17 cellular contexts compared by ENCODE assay signal in the genomic region with DNA sequence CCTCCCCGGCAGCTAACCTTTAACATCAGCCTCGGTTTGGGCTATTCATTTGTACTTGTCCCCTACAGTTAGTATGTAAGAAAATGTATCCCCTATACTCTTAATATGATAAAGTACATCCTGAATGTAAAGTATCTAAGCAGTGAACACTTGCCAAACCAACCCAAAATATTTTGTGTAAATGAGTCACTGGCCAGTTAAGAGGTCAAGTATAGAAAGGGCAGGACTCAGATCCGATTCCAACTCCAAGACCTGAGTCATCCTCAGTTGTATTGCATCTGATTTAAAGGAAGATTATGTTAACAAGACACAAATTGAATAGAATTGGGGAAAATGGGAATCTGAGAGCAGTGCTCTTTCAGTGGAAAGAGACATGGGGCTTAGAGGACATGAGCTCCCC.
DNase-seq lines count a peak whose midpoint lies in the region; ATAC-seq and TF ChIP-seq lines count a peak whose summit lies in the region.
"Had no signal": no experiment of that assay in that cellular context is flagged by ENCODE, and none has a peak within 500 bp of the region (broad histone marks: within the 10 kb centered on the region; RNA-seq: fewer than 3 reads in every experiment).

No MANE protein-coding gene starts in this region.

- H3K27ac ChIP-seq in IMR-90 (ENCODE audit: insufficient read depth, low read length) (no peak overlapping the region; the same call in 1 of the 2 replicates), adrenal gland (no peak overlapping the region)
- H3K27ac ChIP-seq: upper lobe of left lung had no signal

- TF ChIP-seq POLR2A in IMR-90 (IDR thresholded peaks at IDR 0.05; ENCODE audit: low read depth, low read length) (no peak), adrenal gland (IDR thresholded peaks at IDR 0.05) (no peak)

- intact Hi-C loops in IMR-90 (cut with micrococcal nuclease) (loop anchor here (5.0 kb wide), 2 partner anchors 69 to 109 kb away; no protein-coding TSS in a partner anchor), adrenal gland (cut with DNase I) (loop anchor here (5.0 kb wide), 3 partner anchors 124 to 334 kb away; no protein-coding TSS in a partner anchor)

- H3K18ac ChIP-seq in IMR-90 (ENCODE audit: low read depth, low read length) = peak overlapping the region; percentile 20; the same call in 1 of the 2 replicates

- H2BK5ac ChIP-seq in IMR-90 (ENCODE audit: low read depth, low read length, poor library complexity, severe bottlenecking) = no peak overlapping the region

- peak overlapping the region; percentile 47; the same call in 1 of the 2 replicates for H2BK20ac ChIP-seq in IMR-90 (ENCODE audit: low read depth, low read length)

- TF ChIP-seq CTCF in AG09319 (IDR thresholded peaks at IDR 0.05; ENCODE audit: low read depth, low read length) (no peak), IMR-90 (conservative IDR thresholded peaks at IDR 0.05; ENCODE audit: low read depth, low read length) (no peak), astrocyte of the spinal cord (IDR thresholded peaks at IDR 0.05; ENCODE audit: low read depth, low read length) (no peak), fibroblast of villous mesenchyme (IDR thresholded peaks at IDR 0.05; ENCODE audit: insufficient read depth, low read depth, low read length) (no peak), adrenal gland (IDR thresholded peaks at IDR 0.05) (no peak)

- H4K8ac ChIP-seq in IMR-90 (ENCODE audit: low read depth in 2 of 2, low read length in 2 of 2) = no peak overlapping the region; a peak in 1 of 4 replicates

- H3K23ac ChIP-seq in IMR-90 (ENCODE audit: low read depth, low read length) = no peak overlapping the region

- POLR2A ChIA-PET in IMR-90 (lab: Charles Lee; ENCODE audit: unreplicated experiment) = no interaction called here

- in situ Hi-C loops in IMR-90 (cut with MboI; ENCODE audit: low sequenced_read_pairs) (no loop called here), astrocyte of the spinal cord (cut with HindIII; ENCODE audit: low sequenced_read_pairs) (no loop called here)

- WGBS in IMR-90 (ENCODE audit: extremely low coverage in 2 of 2, insufficient read length in 1 of 2), 2 experiments = no CpG with 5 or more reads among the region's 3 CpGs
- 63 to 70% (median 69%) methylated on average over 3 of the region's 3 CpGs for WGBS in adrenal gland, 4 donors

- no peak overlapping the region for H2BK120ac ChIP-seq in IMR-90 (ENCODE audit: low read depth, low read length)

- 0 out of 2 replicates have a peak overlapping the region, but pooled peaks have one; percentile 13 for H4K91ac ChIP-seq in IMR-90 (ENCODE audit: insufficient read depth, low read depth, low read length)

- H3K9me3 ChIP-seq in IMR-90 (ENCODE audit: control insufficient read depth, insufficient read depth, low read length) (no peaks in the 10 kb centered on the region), adrenal gland (replicated peaks in 1 of 3) (no peaks in the 10 kb centered on the region)
- H3K9me3 ChIP-seq: upper lobe of left lung had no signal

- CTCF ChIA-PET in IMR-90 (lab: Yijun Ruan, JAX) = interaction anchor here (0.9 to 3.9 kb wide), 13 partner anchors 10 to 592 kb away, joined by 3 to 41 read pairs (median 5); no protein-coding TSS in a partner anchor

- H3K79me1 ChIP-seq in IMR-90 (ENCODE audit: low read depth in 1 of 2, low read length in 2 of 2) = no peaks in the 10 kb centered on the region

- no peak overlapping the region for H2AFZ ChIP-seq in IMR-90 (replicated peaks; ENCODE audit: low read length, poor library complexity)

- no peak overlapping the region for H3K9ac ChIP-seq in IMR-90 (ENCODE audit: low read depth, low read length)

- H4K5ac ChIP-seq in IMR-90 (ENCODE audit: low read depth, low read length) = no peak overlapping the region

- H3K4me3 ChIP-seq in IMR-90 (ENCODE audit: insufficient read depth, low read depth, low read length) = no peak overlapping the region
- no peak overlapping the region for H3K4me3 ChIP-seq in astrocyte of the spinal cord (ENCODE audit: low read depth, low read length)
- no peak overlapping the region for H3K4me3 ChIP-seq in fibroblast of villous mesenchyme (ENCODE audit: low read depth, low read length)
- no peak overlapping the region for H3K4me3 ChIP-seq in adrenal gland
- H3K4me3 ChIP-seq: upper lobe of left lung had no signal

- H3K4me2 ChIP-seq in IMR-90 (ENCODE audit: low read depth, low read length) = peak overlapping the region; percentile 59; the same call in 1 of the 2 replicates

- BruUV-seq in IMR-90 (replicated peaks; lab: Mats Ljungman, UMichigan) = no TSS peak

- peaks cover 9% of the 10 kb centered on the region for H3K4me1 ChIP-seq in IMR-90 (ENCODE audit: control insufficient read depth, insufficient read depth, low read length)
- no peaks in the 10 kb centered on the region for H3K4me1 ChIP-seq in adrenal gland (replicated peaks in 1 of 2)

- H3K27me3 ChIP-seq in IMR-90 (ENCODE audit: control insufficient read depth, insufficient read depth, low read length) (no peaks in the 10 kb centered on the region), adrenal gland (no peaks in the 10 kb centered on the region)
- H3K27me3 ChIP-seq: upper lobe of left lung had no signal

- no peak overlapping the region; the same call in 2 of the 3 replicates for H2BK15ac ChIP-seq in IMR-90 (ENCODE audit: low read depth, low read length)

- no peak for TF ChIP-seq RAD21 in IMR-90 (IDR thresholded peaks at IDR 0.05; ENCODE audit: low read length)

- H3K14ac ChIP-seq in IMR-90 (replicated peaks; ENCODE audit: low read depth, low read length) = no peak overlapping the region

- H3K36me3 ChIP-seq in IMR-90 (ENCODE audit: control insufficient read depth, insufficient read depth, low read length) (no peaks in the 10 kb centered on the region), adrenal gland (replicated peaks in 1 of 2) (no peaks in the 10 kb centered on the region)
- H3K36me3 ChIP-seq: upper lobe of left lung had no signal

- H2AK5ac ChIP-seq in IMR-90 (ENCODE audit: low read depth, low read length) = 0 out of 2 replicates have a peak overlapping the region, but pooled peaks have one; percentile 6

- dilution Hi-C loops in IMR-90 (cut with HindIII; ENCODE audit: low sequenced_read_pairs, unreplicated experiment) = no loop called here

- ATAC-seq in IMR-90 (ENCODE audit: low read depth) (peak; percentile 75), GM21717 (IDR thresholded peaks at IDR 0.05; ENCODE audit: unreplicated experiment) (no peak)

- H2AK9ac ChIP-seq in IMR-90 (replicated peaks; ENCODE audit: low read depth, low read length, poor library complexity) = no peak overlapping the region

- H3K9me1 ChIP-seq in IMR-90 (ENCODE audit: insufficient read depth, low read length) = no peaks in the 10 kb centered on the region; the same call in 1 of the 2 replicates

- no peak overlapping the region for H3K56ac ChIP-seq in IMR-90 (ENCODE audit: extremely low read depth, insufficient read depth, low read length)

- DNase-seq in AG09319 (ENCODE audit: extremely low read depth, low read depth) (peak; percentile 37), IMR-90 (peak; percentile 88), astrocyte of the spinal cord (ENCODE audit: low read depth, low spot score) (peak; percentile 73), fibroblast of villous mesenchyme (ENCODE audit: low read depth) (peak; percentile 81), adrenal gland (no peak)
- DNase-seq in stimulated activated naive CD4-positive, alpha-beta T cell (lab: John Stamatoyannopoulos, UW) = no peak
- no peak for DNase-seq in activated CD4-positive, alpha-beta T cell treated with anti-CD3 and anti-CD28 coated beads for 48 hours
- DNase-seq: ACHN; activated naive CD8-positive, alpha-beta T cell treated with anti-CD3 and anti-CD28 coated beads for 36 hours; COR-L47; glutamatergic neuron; immature natural killer cell; NCI-H1092; nephron progenitor cell; stimulated activated naive CD4-positive, alpha-beta T cell treated with Interleukin-2 at 50 U/mL for 16 hours; upper lobe of left lung had no signal

- no peaks in the 10 kb centered on the region for H4K20me1 ChIP-seq in IMR-90 (ENCODE audit: insufficient read depth, low read length)

- H3K4ac ChIP-seq in IMR-90 (ENCODE audit: low read depth, low read length) = no peak overlapping the region; the same call in 1 of the 2 replicates

TF ChIP-seq in IMR-90, 13 proteins besides CTCF, POLR2A, EP300 and RAD21:
- TF ChIP-seq MXI1 (IDR thresholded peaks at IDR 0.05; ENCODE audit: borderline replicate concordance, low read depth, low read length) = no peak
- no peak for TF ChIP-seq SMC3 (IDR thresholded peaks at IDR 0.05; ENCODE audit: low read depth, low read length)
- no peak for TF ChIP-seq CHD1 (IDR thresholded peaks at IDR 0.05; ENCODE audit: low read depth, low read length)
- TF ChIP-seq RCOR1 (IDR thresholded peaks at IDR 0.05; ENCODE audit: insufficient replicate concordance, low read length) = no peak
- peak; percentile 19; the same call in 1 of the 2 replicates for TF ChIP-seq NFE2L2 (IDR thresholded peaks at IDR 0.05; ENCODE audit: low read depth, low read length)
- no peak for TF ChIP-seq BHLHE40 (IDR thresholded peaks at IDR 0.05; ENCODE audit: low read depth, low read length)
- no peak for TF ChIP-seq MAFK (IDR thresholded peaks at IDR 0.05; ENCODE audit: low read depth, low read length)
- TF ChIP-seq RFX5 (IDR thresholded peaks at IDR 0.05; ENCODE audit: low read depth, low read length) = no peak
- TF ChIP-seq USF2 (IDR thresholded peaks at IDR 0.05; ENCODE audit: low read depth, low read length) = no peak
- TF ChIP-seq CEBPB (IDR thresholded peaks at IDR 0.05; ENCODE audit: low read depth, low read length) = peak; percentile 21; the same call in 1 of the 2 replicates
- TF ChIP-seq ELK1 (IDR thresholded peaks at IDR 0.05; ENCODE audit: borderline replicate concordance, low read depth, low read length) = no peak
- TF ChIP-seq MAZ (IDR thresholded peaks at IDR 0.05; ENCODE audit: borderline replicate concordance, low read depth, low read length) = no peak
- TF ChIP-seq FOS (IDR thresholded peaks at IDR 0.05; ENCODE audit: low read depth, low read length) = peak; percentile 81
TF ChIP-seq in IMR-90: peak in this region for 3.

Comparison
In these comparisons a context has a peak if more than half of its experiments do, and no peak if none do; other contexts are left out.
1. DNase-seq: peak in AG09319 (single experiment), IMR-90 (single experiment), astrocyte of the spinal cord (single experiment) and fibroblast of villous mesenchyme (single experiment); none in adrenal gland (0 of 7), stimulated activated naive CD4-positive, alpha-beta T cell (0 of 6) and activated CD4-positive, alpha-beta T cell treated with anti-CD3 and anti-CD28 coated beads for 48 hours (single experiment).